ENCODE assay signal across 16 cellular contexts in genomic region chr6:25900843-25901242, GRCh38. TPM values are rescaled to one million over a fixed set of nuclear protein-coding genes. Genes with fewer than 3 reads are reported as not detected.
A peak's percentile ranks its signal among the peaks of the same experiment; 100 is the strongest.
DNase-seq lines count a peak whose midpoint lies in the region; ATAC-seq and TF ChIP-seq lines count a peak whose summit lies in the region.
"Had no signal": no experiment of that assay in that cellular context is flagged by ENCODE, and none has a peak within 500 bp of the region (broad histone marks: within the 10 kb centered on the region; RNA-seq: fewer than 3 reads in every experiment).

No MANE protein-coding gene starts in this region.

- no peak for ATAC-seq in activated naive CD4-positive, alpha-beta T cell treated with anti-CD3 and anti-CD28 coated beads, Interleukin-2, amount 50 U/mL, for 72 hours
- ATAC-seq in right lobe of liver, result peak; percentile 21 to 40 (median 32)
- ATAC-seq: GM23338 had no signal

- H3K79me2 ChIP-seq in hepatocyte (no peaks in the 10 kb centered on the region), smooth muscle cell (ENCODE audit: low read depth) (no peaks in the 10 kb centered on the region)

- peak overlapping the region; percentile 4 for H3K27ac Mint-ChIP-seq in activated naive CD4-positive, alpha-beta T cell treated with anti-CD3 and anti-CD28 coated beads for 36 hours
- no peak overlapping the region for H3K27ac Mint-ChIP-seq in activated naive CD4-positive, alpha-beta T cell treated with anti-CD3 and anti-CD28 coated beads, Interleukin-2, amount 50 U/mL, for 72 hours
- no peak overlapping the region for H3K27ac Mint-ChIP-seq in activated T-helper 1 cell treated with anti-CD3 and anti-CD28 coated beads, Interleukin-12 subunit alpha, Interleukin-12 subunit beta, Interleukin-2, Interleukin-4 antibody, amounts not matched to agents 30 ng/mL and 10 ng/mL and 1 ng/mL, durations not matched to agents 14 hours and 24 hours and 36 hours
- H3K27ac Mint-ChIP-seq: CD8-positive, alpha-beta memory T cell; GM23338 had no signal

- peaks cover 18% of the 10 kb centered on the region for H3K4me1 ChIP-seq in hepatocyte (ENCODE audit: insufficient read depth)
- peaks cover 0 to 45% (median 19%) of the 10 kb centered on the region in 4 donors for H3K4me1 ChIP-seq in right lobe of liver
- H3K4me1 ChIP-seq in smooth muscle cell (ENCODE audit: low read depth), result no peaks in the 10 kb centered on the region
- H3K4me1 ChIP-seq: BE2C had no signal

- H3K9me3 Mint-ChIP-seq in activated naive CD4-positive, alpha-beta T cell treated with anti-CD3 and anti-CD28 coated beads for 36 hours, result no peaks in the 10 kb centered on the region
- no peaks in the 10 kb centered on the region for H3K9me3 Mint-ChIP-seq in activated naive CD4-positive, alpha-beta T cell treated with anti-CD3 and anti-CD28 coated beads, Interleukin-2, amount 50 U/mL, for 72 hours
- no peaks in the 10 kb centered on the region for H3K9me3 Mint-ChIP-seq in activated T-helper 1 cell treated with anti-CD3 and anti-CD28 coated beads, Interleukin-12 subunit alpha, Interleukin-12 subunit beta, Interleukin-2, Interleukin-4 antibody, amounts not matched to agents 30 ng/mL and 10 ng/mL and 1 ng/mL, durations not matched to agents 14 hours and 24 hours and 36 hours
- H3K9me3 Mint-ChIP-seq: CD4-positive, CD25-positive, alpha-beta regulatory T cell; CD8-positive, alpha-beta memory T cell; GM23338 had no signal

- TF ChIP-seq POLR2A in right lobe of liver (IDR thresholded peaks at IDR 0.05), result no peak

- no peaks in the 10 kb centered on the region for H3K9me2 ChIP-seq in hepatocyte (replicated peaks; ENCODE audit: insufficient read depth)

- H3K4me2 ChIP-seq in hepatocyte (no peak overlapping the region), smooth muscle cell (no peak overlapping the region)

- H3K27me3 ChIP-seq in hepatocyte, result no peaks in the 10 kb centered on the region
- no peaks in the 10 kb centered on the region for H3K27me3 ChIP-seq in right lobe of liver
- H3K27me3 ChIP-seq in smooth muscle cell (ENCODE audit: low read depth), result no peaks in the 10 kb centered on the region
- H3K27me3 ChIP-seq: BE2C had no signal

- no peaks in the 10 kb centered on the region for H3K36me3 ChIP-seq in hepatocyte (replicated peaks; ENCODE audit: insufficient read depth, low read depth)
- no peaks in the 10 kb centered on the region for H3K36me3 ChIP-seq in right lobe of liver
- H3K36me3 ChIP-seq in smooth muscle cell (ENCODE audit: low read depth), result no peaks in the 10 kb centered on the region
- H3K36me3 ChIP-seq: BE2C had no signal

- WGBS in hepatocyte (ENCODE audit: low lambda C conversion rate, missing lambda C conversion rate), result 77% methylated on average over 1 of the region's 1 CpG
- WGBS in right lobe of liver (ENCODE audit: insufficient coverage, low coverage, low lambda C conversion rate, missing lambda C conversion rate), result 17% methylated on average over 1 of the region's 1 CpG
- WGBS in smooth muscle cell (ENCODE audit: low lambda C conversion rate), result 93% methylated on average over 1 of the region's 1 CpG

- TF ChIP-seq CTCF in hepatocyte (IDR thresholded peaks at IDR 0.05; ENCODE audit: poor library complexity) (no peak), right lobe of liver (IDR thresholded peaks at IDR 0.05) (no peak), smooth muscle cell (IDR thresholded peaks at IDR 0.05; ENCODE audit: borderline replicate concordance, insufficient read depth, poor library complexity, severe bottlenecking) (no peak)

- H3K36me3 Mint-ChIP-seq in activated naive CD4-positive, alpha-beta T cell treated with anti-CD3 and anti-CD28 coated beads for 36 hours (ENCODE audit: low read depth), result no peaks in the 10 kb centered on the region
- H3K36me3 Mint-ChIP-seq in activated naive CD4-positive, alpha-beta T cell treated with anti-CD3 and anti-CD28 coated beads, Interleukin-2, amount 50 U/mL, for 72 hours, result no peaks in the 10 kb centered on the region
- H3K36me3 Mint-ChIP-seq in activated T-helper 1 cell treated with anti-CD3 and anti-CD28 coated beads, Interleukin-12 subunit alpha, Interleukin-12 subunit beta, Interleukin-2, Interleukin-4 antibody, amounts not matched to agents 30 ng/mL and 10 ng/mL and 1 ng/mL, durations not matched to agents 14 hours and 24 hours and 36 hours (ENCODE audit: low read depth), result no peaks in the 10 kb centered on the region
- H3K36me3 Mint-ChIP-seq: CD4-positive, CD25-positive, alpha-beta regulatory T cell; CD8-positive, alpha-beta memory T cell had no signal

- no peak overlapping the region for H3K4me3 Mint-ChIP-seq in activated naive CD4-positive, alpha-beta T cell treated with anti-CD3 and anti-CD28 coated beads for 36 hours
- H3K4me3 Mint-ChIP-seq in activated T-helper 1 cell treated with anti-CD3 and anti-CD28 coated beads, Interleukin-12 subunit alpha, Interleukin-12 subunit beta, Interleukin-2, Interleukin-4 antibody, amounts not matched to agents 30 ng/mL and 10 ng/mL and 1 ng/mL, durations not matched to agents 14 hours and 24 hours and 36 hours, result no peak overlapping the region
- H3K4me3 Mint-ChIP-seq: CD4-positive, CD25-positive, alpha-beta regulatory T cell; CD8-positive, alpha-beta memory T cell; GM23338 had no signal

- no peaks in the 10 kb centered on the region for H4K20me1 ChIP-seq in hepatocyte (ENCODE audit: insufficient read depth, poor library complexity, severe bottlenecking)
- no peaks in the 10 kb centered on the region for H4K20me1 ChIP-seq in smooth muscle cell (ENCODE audit: low read depth)

- H3K4me3 ChIP-seq in hepatocyte, result no peak overlapping the region
- H3K4me3 ChIP-seq in right lobe of liver, result no peak overlapping the region
- H3K4me3 ChIP-seq in smooth muscle cell, result no peak overlapping the region
- H3K4me3 ChIP-seq: GM23338 had no signal

- no peak overlapping the region for H2AFZ ChIP-seq in hepatocyte
- H2AFZ ChIP-seq in smooth muscle cell (ENCODE audit: low read depth), result no peak overlapping the region

- intact Hi-C loops in activated naive CD4-positive, alpha-beta T cell treated with anti-CD3 and anti-CD28 coated beads for 36 hours (cut with micrococcal nuclease), result no loop called here
- intact Hi-C loops in right lobe of liver (cut with DNase I), result no loop called here
- intact Hi-C loops in activated T-helper 1 cell treated with anti-CD3 and anti-CD28 coated beads, Interleukin-12 subunit alpha, Interleukin-12 subunit beta, Interleukin-2, Interleukin-4 antibody, amounts not matched to agents 30 ng/mL and 10 ng/mL and 1 ng/mL, durations not matched to agents 14 hours and 24 hours and 36 hours (cut with micrococcal nuclease), result no loop called here

- CTCF ChIA-PET in activated naive CD4-positive, alpha-beta T cell treated with anti-CD3 and anti-CD28 coated beads for 36 hours (lab: Charles Lee), result interaction anchor here (1.0 to 2.2 kb wide), 2 partner anchors 8 to 41 kb away, joined by 3 to 5 read pairs; no protein-coding TSS in a partner anchor

- H3K4me1 Mint-ChIP-seq in activated naive CD4-positive, alpha-beta T cell treated with anti-CD3 and anti-CD28 coated beads for 36 hours (ENCODE audit: low read depth), result peaks cover 9% of the 10 kb centered on the region
- no peaks in the 10 kb centered on the region for H3K4me1 Mint-ChIP-seq in activated T-helper 1 cell treated with anti-CD3 and anti-CD28 coated beads, Interleukin-12 subunit alpha, Interleukin-12 subunit beta, Interleukin-2, Interleukin-4 antibody, amounts not matched to agents 30 ng/mL and 10 ng/mL and 1 ng/mL, durations not matched to agents 14 hours and 24 hours and 36 hours (ENCODE audit: low read depth)
- H3K4me1 Mint-ChIP-seq: CD8-positive, alpha-beta memory T cell had no signal

- no peaks in the 10 kb centered on the region for H3K9me3 ChIP-seq in hepatocyte (ENCODE audit: low read depth)
- H3K9me3 ChIP-seq in right lobe of liver, result no peaks in the 10 kb centered on the region
- no peaks in the 10 kb centered on the region for H3K9me3 ChIP-seq in smooth muscle cell (replicated peaks; ENCODE audit: low read depth)
- H3K9me3 ChIP-seq: BE2C had no signal

- H3K27me3 Mint-ChIP-seq in activated naive CD4-positive, alpha-beta T cell treated with anti-CD3 and anti-CD28 coated beads for 36 hours (ENCODE audit: low read depth), result peaks cover 1% of the 10 kb centered on the region
- peaks cover 2% of the 10 kb centered on the region for H3K27me3 Mint-ChIP-seq in activated T-helper 1 cell treated with anti-CD3 and anti-CD28 coated beads, Interleukin-12 subunit alpha, Interleukin-12 subunit beta, Interleukin-2, Interleukin-4 antibody, amounts not matched to agents 30 ng/mL and 10 ng/mL and 1 ng/mL, durations not matched to agents 14 hours and 24 hours and 36 hours (ENCODE audit: insufficient read depth)

- DNase-seq in activated naive CD4-positive, alpha-beta T cell treated with anti-CD3 and anti-CD28 coated beads for 36 hours, result no peak
- no peak for DNase-seq in activated naive CD4-positive, alpha-beta T cell treated with anti-CD3 and anti-CD28 coated beads, Interleukin-2, amount 50 U/mL, for 72 hours (ENCODE audit: low spot score in 2 of 2)
- DNase-seq in hepatocyte (ENCODE audit: low spot score) (no peak), right lobe of liver (no peak), smooth muscle cell (lab: John Stamatoyannopoulos, UW; ENCODE audit: unreplicated experiment) (no peak), GDM1 (lab: John Stamatoyannopoulos, UW) (no peak)
- no peak for DNase-seq in activated T-helper 1 cell treated with anti-CD3 and anti-CD28 coated beads, Interleukin-12 subunit alpha, Interleukin-12 subunit beta, Interleukin-2, Interleukin-4 antibody, amounts not matched to agents 30 ng/mL and 10 ng/mL and 1 ng/mL, durations not matched to agents 14 hours and 24 hours and 36 hours (ENCODE audit: low spot score)
- DNase-seq: ACHN; BE2C; C1 segment of cervical spinal cord; CD4-positive, CD25-positive, alpha-beta regulatory T cell; CD8-positive, alpha-beta memory T cell; COR-L47; HCEC 1CT had no signal

- H3F3A ChIP-seq in smooth muscle cell (ENCODE audit: low read depth), result no peaks in the 10 kb centered on the region

- no peak overlapping the region for H3K9ac ChIP-seq in smooth muscle cell (ENCODE audit: low read depth)

- H3K27ac ChIP-seq in hepatocyte, result peak overlapping the region; percentile 62
- peak overlapping the region; percentile 71 to 81 (median 76) for H3K27ac ChIP-seq in right lobe of liver
- H3K27ac ChIP-seq in smooth muscle cell (ENCODE audit: low read depth), result no peak overlapping the region

RNA-seq across cellular contexts. Expression of gene SLC17A3, which starts 26.8 kb away (rescaled TPM):
- total RNA-seq in activated naive CD4-positive, alpha-beta T cell treated with anti-CD3 and anti-CD28 coated beads for 36 hours, result not detected
- total RNA-seq in activated naive CD4-positive, alpha-beta T cell treated with anti-CD3 and anti-CD28 coated beads, Interleukin-2, amount 50 U/mL, for 72 hours, result 1 to 10 TPM in 1 of 2 donors, under 1 TPM in 1; 0.20 to 1.6 TPM
- 0.23 and 0.36 TPM in 2 replicates for total RNA-seq in hepatocyte
- 0.43 and 0.57 TPM in 2 replicates for polyA plus RNA-seq in hepatocyte
- total RNA-seq in right lobe of liver, result 10 to 100 TPM in 5 of 6 experiments, 1 to 10 TPM in 1; 9.5 to 31.4 (median 20.8) TPM
- total RNA-seq in activated T-helper 1 cell treated with anti-CD3 and anti-CD28 coated beads, Interleukin-12 subunit alpha, Interleukin-12 subunit beta, Interleukin-2, Interleukin-4 antibody, amounts not matched to agents 30 ng/mL and 10 ng/mL and 1 ng/mL, durations not matched to agents 14 hours and 24 hours and 36 hours, result 0.21 and 0.66 TPM in 2 replicates
- total RNA-seq in smooth muscle cell, result not detected in 2 replicates
- not detected in 2 replicates for polyA plus RNA-seq in smooth muscle cell
- total RNA-seq: A172; CD4-positive, CD25-positive, alpha-beta regulatory T cell; CD8-positive, alpha-beta memory T cell; GM23338 had no signal
- polyA plus RNA-seq: CD8-positive, alpha-beta memory T cell; GM23338 had no signal

RNA-seq across cellular contexts. Expression of gene SLC17A2, which starts 29.6 kb away (rescaled TPM):
- under 1 TPM; 0.07 to 0.14 TPM for total RNA-seq in activated naive CD4-positive, alpha-beta T cell treated with anti-CD3 and anti-CD28 coated beads for 36 hours
- total RNA-seq in activated naive CD4-positive, alpha-beta T cell treated with anti-CD3 and anti-CD28 coated beads, Interleukin-2, amount 50 U/mL, for 72 hours, result under 1 TPM; 0.25 to 0.50 TPM
- total RNA-seq in hepatocyte (6.4 and 7.7 TPM in 2 replicates), right lobe of liver (10 to 100 TPM; 23.3 to 40.7 (median 33.4) TPM), smooth muscle cell (not detected in 2 replicates)
- polyA plus RNA-seq in hepatocyte (2.2 and 2.8 TPM in 2 replicates), smooth muscle cell (not detected in 2 replicates)
- 0.10 TPM in 2 replicates for total RNA-seq in activated T-helper 1 cell treated with anti-CD3 and anti-CD28 coated beads, Interleukin-12 subunit alpha, Interleukin-12 subunit beta, Interleukin-2, Interleukin-4 antibody, amounts not matched to agents 30 ng/mL and 10 ng/mL and 1 ng/mL, durations not matched to agents 14 hours and 24 hours and 36 hours
- total RNA-seq: A172; CD4-positive, CD25-positive, alpha-beta regulatory T cell; CD8-positive, alpha-beta memory T cell; GM23338 had no signal
- polyA plus RNA-seq: CD4-positive, CD25-positive, alpha-beta regulatory T cell; CD8-positive, alpha-beta memory T cell; GM23338 had no signal

Comparison
In these comparisons a context has a peak if more than half of its experiments do, and no peak if none do; other contexts are left out.
1. ATAC-seq: peak in right lobe of liver (4 of 4); none in activated naive CD4-positive, alpha-beta T cell treated with anti-CD3 and anti-CD28 coated beads, Interleukin-2, amount 50 U/mL, for 72 hours (0 of 2).